Comparison of ENCODE assay signal across 22 cellular contexts in the genomic region with DNA sequence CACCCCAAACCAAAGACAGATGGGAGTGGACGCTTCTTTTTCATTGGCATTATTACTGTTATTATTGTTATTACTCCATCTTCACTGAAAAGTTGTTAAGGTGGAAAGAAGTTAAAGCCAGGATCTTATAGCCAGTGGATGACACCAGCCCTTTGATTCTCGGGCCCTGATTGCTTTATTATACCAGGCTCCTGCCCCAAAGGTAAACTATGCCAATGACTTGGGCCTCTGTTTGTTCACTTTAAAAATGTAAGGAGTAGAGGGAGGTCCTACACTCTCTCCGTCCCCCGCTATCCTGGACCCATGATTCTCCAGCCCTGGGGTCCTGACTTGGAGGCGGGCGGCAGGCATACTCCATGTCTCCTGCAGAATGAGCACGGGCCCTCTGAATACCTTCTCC.
A peak's percentile ranks its signal among the peaks of the same experiment; 100 is the strongest.
DNase-seq lines count a peak whose midpoint lies in the region; ATAC-seq and TF ChIP-seq lines count a peak whose summit lies in the region.
"Had no signal": no experiment of that assay in that cellular context is flagged by ENCODE, and none has a peak within 500 bp of the region (broad histone marks: within the 10 kb centered on the region; RNA-seq: fewer than 3 reads in every experiment).

No MANE protein-coding gene starts in this region.

- no peak overlapping the region for H3K14ac ChIP-seq in trophoblast cell (ENCODE audit: low read length)

- intact Hi-C loops in left ventricle myocardium inferior (cut with micrococcal nuclease) (no loop called here), right cardiac atrium (cut with DNase I) (no loop called here), dorsolateral prefrontal cortex (cut with DNase I) (no loop called here)

- no peak overlapping the region for H4K91ac ChIP-seq in trophoblast cell (ENCODE audit: low read depth, low read length)

- no peaks in the 10 kb centered on the region for H3K27me3 ChIP-seq in left ventricle myocardium inferior (ENCODE audit: low read depth)
- H3K27me3 ChIP-seq in right cardiac atrium (ENCODE audit: control insufficient read depth, insufficient read depth): no peaks in the 10 kb centered on the region
- no peaks in the 10 kb centered on the region for H3K27me3 ChIP-seq in dorsolateral prefrontal cortex
- no peaks in the 10 kb centered on the region for H3K27me3 ChIP-seq in trophoblast cell (ENCODE audit: insufficient read depth, low read length)
- H3K27me3 ChIP-seq in CD8-positive, alpha-beta memory T cell (ENCODE audit: insufficient read depth, low read length, poor library complexity, severe bottlenecking): no peaks in the 10 kb centered on the region
- H3K27me3 ChIP-seq: MG63, pancreas had no signal

- peaks cover 7% of the 10 kb centered on the region for H3K9me3 ChIP-seq in left ventricle myocardium inferior (replicated peaks)
- H3K9me3 ChIP-seq in right cardiac atrium (ENCODE audit: control insufficient read depth, low read length): no peaks in the 10 kb centered on the region
- H3K9me3 ChIP-seq in trophoblast cell (ENCODE audit: insufficient read depth, low read depth, low read length): peaks cover 1% of the 10 kb centered on the region
- no peaks in the 10 kb centered on the region for H3K9me3 ChIP-seq in CD8-positive, alpha-beta memory T cell (ENCODE audit: low read length)
- H3K9me3 ChIP-seq: pancreas, SK-N-SH had no signal

- peak overlapping the region; percentile 18 for H2AK5ac ChIP-seq in trophoblast cell (ENCODE audit: low read length)

- H3K4me1 ChIP-seq in left ventricle myocardium inferior (peaks cover 8% of the 10 kb centered on the region), right cardiac atrium (ENCODE audit: control insufficient read depth, insufficient read depth, low read length) (no peaks in the 10 kb centered on the region), trophoblast cell (ENCODE audit: control insufficient read depth in 1 of 2, insufficient read depth in 2 of 2, low read length in 2 of 2) (peaks cover 13 to 14% of the 10 kb centered on the region in 2 experiments)
- H3K4me1 ChIP-seq in CD8-positive, alpha-beta memory T cell (ENCODE audit: insufficient read depth, low read length): no peaks in the 10 kb centered on the region
- H3K4me1 ChIP-seq: pancreas had no signal

- ATAC-seq in right cardiac atrium (no peak), HG02870 (IDR thresholded peaks at IDR 0.05; ENCODE audit: unreplicated experiment) (no peak)
- ATAC-seq: effector memory CD8-positive, alpha-beta T cell; HCT116; stimulated activated naive CD8-positive, alpha-beta T cell treated with anti-CD3 and anti-CD28 coated beads, Interleukin-15, amount 100 ng/mL, for 72 hours had no signal

- H3K27me3 Mint-ChIP-seq in CD8-positive, alpha-beta memory T cell: no peaks in the 10 kb centered on the region
- H3K27me3 Mint-ChIP-seq: CD4-positive, alpha-beta memory T cell; central memory CD8-positive, alpha-beta T cell; effector memory CD8-positive, alpha-beta T cell had no signal

- peaks cover 0 to 12% (median 3%) of the 10 kb centered on the region in 3 donors for H3K36me3 Mint-ChIP-seq in CD8-positive, alpha-beta memory T cell

- H4K12ac ChIP-seq in trophoblast cell (ENCODE audit: low read depth, low read length): no peak overlapping the region

- CTCF ChIA-PET in CD8-positive, alpha-beta memory T cell (lab: Charles Lee): no interaction called here

- no peak overlapping the region for H2BK5ac ChIP-seq in trophoblast cell (ENCODE audit: low read depth, low read length, poor library complexity)

- peaks cover 5% of the 10 kb centered on the region for H3K79me1 ChIP-seq in trophoblast cell (ENCODE audit: low read length)

- peaks cover 6 to 15% (median 8%) of the 10 kb centered on the region in 3 donors for H3K4me1 Mint-ChIP-seq in CD8-positive, alpha-beta memory T cell
- H3K4me1 Mint-ChIP-seq: central memory CD8-positive, alpha-beta T cell had no signal

- H3K4me3 Mint-ChIP-seq in CD8-positive, alpha-beta memory T cell: no peak overlapping the region
- H3K4me3 Mint-ChIP-seq: CD4-positive, alpha-beta memory T cell; central memory CD8-positive, alpha-beta T cell; effector memory CD8-positive, alpha-beta T cell; stimulated activated naive CD8-positive, alpha-beta T cell treated with anti-CD3 and anti-CD28 coated beads, Interleukin-15, amount 100 ng/mL, for 72 hours had no signal

- H2BK12ac ChIP-seq in trophoblast cell (ENCODE audit: low read length): no peak overlapping the region

- in situ Hi-C loops in ACHN (cut with HindIII; ENCODE audit: low pct_ligation_motif_present, low pct_unique_long_range_greater_than_20kb, low sequenced_read_pairs): no loop called here

- H4K8ac ChIP-seq in trophoblast cell (ENCODE audit: low read depth, low read length): no peak overlapping the region

- no peak overlapping the region for H3K23ac ChIP-seq in trophoblast cell (ENCODE audit: low read length)

- H3K4ac ChIP-seq in trophoblast cell (ENCODE audit: low read depth, low read length): no peak overlapping the region

- H3K4me2 ChIP-seq in trophoblast cell (ENCODE audit: low read length): no peak overlapping the region
- H3K4me2 ChIP-seq: SK-N-SH had no signal

- no peak overlapping the region for H3K18ac ChIP-seq in trophoblast cell (ENCODE audit: low read length)

- POLR2A ChIA-PET in CD8-positive, alpha-beta memory T cell (lab: Charles Lee): interaction anchor here (0.6 kb wide), 1 partner anchor 280 kb away, joined by 3 read pairs; no protein-coding TSS in a partner anchor

- WGBS in right cardiac atrium: 84% methylated on average over 7 of the region's 7 CpGs
- no CpG with 5 or more reads among the region's 7 CpGs for WGBS in trophoblast cell (ENCODE audit: extremely low coverage, insufficient coverage, insufficient read length)

- no peaks in the 10 kb centered on the region for H3K79me2 ChIP-seq in trophoblast cell (ENCODE audit: control insufficient read depth, insufficient read depth, low read length, poor library complexity)

- no peak for DNase-seq in left ventricle myocardium inferior
- no peak for DNase-seq in right cardiac atrium
- DNase-seq in dorsolateral prefrontal cortex: no peak
- DNase-seq in trophoblast cell: no peak
- no peak for DNase-seq in NCI-H187 (lab: John Stamatoyannopoulos, UW)
- DNase-seq in ACHN: no peak
- no peak for DNase-seq in CD8-positive, alpha-beta memory T cell
- DNase-seq: activated CD4-positive, alpha-beta T cell treated with anti-CD3 and anti-CD28 coated beads for 1 hour; activated gamma-delta T cell treated with Interleukin-2 at 50 U/mL for 16 hours; CD4-positive, alpha-beta memory T cell; DMS79 treated with DMSO at 0.1 percent for 48 hours; effector memory CD8-positive, alpha-beta T cell; MG63; NCI-H146; NCI-H226; pancreas; SK-N-SH; stimulated activated CD4-positive, alpha-beta T cell treated with anti-CD3 and anti-CD28 coated beads, Interleukin-2, amount 100 ng/mL, for 24 hours; stimulated activated naive CD8-positive, alpha-beta T cell treated with anti-CD3 and anti-CD28 coated beads, Interleukin-15, amount 100 ng/mL, for 72 hours had no signal

- H3K36me3 ChIP-seq in left ventricle myocardium inferior (no peaks in the 10 kb centered on the region), trophoblast cell (ENCODE audit: control insufficient read depth in 1 of 2, insufficient read depth in 2 of 2, low read length in 2 of 2) (no peaks in the 10 kb centered on the region)
- H3K36me3 ChIP-seq in CD8-positive, alpha-beta memory T cell (ENCODE audit: insufficient read depth, low read length): no peaks in the 10 kb centered on the region
- H3K36me3 ChIP-seq: MG63, pancreas had no signal

- no peak overlapping the region for H2BK120ac ChIP-seq in trophoblast cell (ENCODE audit: insufficient read depth, low read length, poor library complexity)

- TF ChIP-seq CTCF in left ventricle myocardium inferior (IDR thresholded peaks at IDR 0.05; ENCODE audit: borderline replicate concordance): no peak
- TF ChIP-seq CTCF in dorsolateral prefrontal cortex (IDR thresholded peaks at IDR 0.05 in 54 of 56, conservative IDR thresholded peaks at IDR 0.05 in 2 of 56; ENCODE audit: low read depth in 1 of 56, partially characterized antibody in 56 of 56): no peak

- H3K27ac Mint-ChIP-seq in CD8-positive, alpha-beta memory T cell: peak overlapping the region in 2 of 8 donors; percentile 3 to 17
- H3K27ac Mint-ChIP-seq: stimulated activated naive CD8-positive, alpha-beta T cell treated with anti-CD3 and anti-CD28 coated beads, Interleukin-15, amount 100 ng/mL, for 72 hours had no signal

- no peak overlapping the region for H2AFZ ChIP-seq in trophoblast cell (ENCODE audit: insufficient read depth, low read length, poor library complexity)

- no peak overlapping the region for H3K9ac ChIP-seq in trophoblast cell (ENCODE audit: low read length)
- H3K9ac ChIP-seq: SK-N-SH had no signal

- H3K27ac ChIP-seq in left ventricle myocardium inferior (replicated peaks): peak overlapping the region; percentile 63
- no peak overlapping the region for H3K27ac ChIP-seq in right cardiac atrium (ENCODE audit: low read length)
- peak overlapping the region in 42 of 59 donors; percentile 12 to 78 (median 64) for H3K27ac ChIP-seq in dorsolateral prefrontal cortex
- no peak overlapping the region for H3K27ac ChIP-seq in trophoblast cell (ENCODE audit: low read depth, low read length)
- H3K27ac ChIP-seq in CD8-positive, alpha-beta memory T cell (ENCODE audit: low read depth, low read length): no peak overlapping the region
- H3K27ac ChIP-seq: pancreas had no signal

- H3K4me3 ChIP-seq in left ventricle myocardium inferior (no peak overlapping the region), right cardiac atrium (ENCODE audit: low read length) (no peak overlapping the region), dorsolateral prefrontal cortex (no peak overlapping the region), trophoblast cell (ENCODE audit: low read depth, low read length) (no peak overlapping the region)
- no peak overlapping the region for H3K4me3 ChIP-seq in CD8-positive, alpha-beta memory T cell (ENCODE audit: low read length)
- H3K4me3 ChIP-seq: MG63, pancreas had no signal

- peaks cover 0 to 4% (median 0%) of the 10 kb centered on the region in 5 donors for H3K9me3 Mint-ChIP-seq in CD8-positive, alpha-beta memory T cell
- H3K9me3 Mint-ChIP-seq: central memory CD8-positive, alpha-beta T cell had no signal

Comparison
In these comparisons a context has a peak if more than half of its experiments do, and no peak if none do; other contexts are left out.
1. H3K27ac ChIP-seq: peak in left ventricle myocardium inferior (single experiment) and dorsolateral prefrontal cortex (42 of 59); none in right cardiac atrium (single experiment), trophoblast cell (single experiment) and CD8-positive, alpha-beta memory T cell (single experiment).